ENCODE assay signal across 8 cellular contexts in genomic region chr12:13044002-13044858, GRCh38. TPM values are rescaled to one million over a fixed set of nuclear protein-coding genes. Genes with fewer than 3 reads are reported as not detected.
A peak's percentile ranks its signal among the peaks of the same experiment; 100 is the strongest.
DNase-seq lines count a peak whose midpoint lies in the region; ATAC-seq and TF ChIP-seq lines count a peak whose summit lies in the region.

Gene FAM234B, plus strand, starts transcription at chr12:13044381. Its CDS starts 23 bp downstream, at chr12:13044404.

- DNase-seq in Jurkat, Clone E6-1 (ENCODE audit: low read depth, low spot score), result peak; percentile 40
- DNase-seq in SK-MEL-5 (ENCODE audit: low read depth, low spot score) (peak; percentile 66), Right ventricle myocardium inferior (ENCODE audit: missing footprints) (peak; percentile 90), osteoblast (ENCODE audit: insufficient read length, low spot score, missing footprints) (peak; percentile 95), testis (peak; percentile 88)

- peaks cover 11% of the 10 kb centered on the region for H3K27me3 ChIP-seq in DOHH2 (ENCODE audit: control insufficient read depth, low read length)
- H3K27me3 ChIP-seq in osteoblast (ENCODE audit: insufficient read depth, low read length), result no peaks in the 10 kb centered on the region
- no peaks in the 10 kb centered on the region for H3K27me3 ChIP-seq in testis

- TF ChIP-seq CTCF in DOHH2 (IDR thresholded peaks at IDR 0.05; ENCODE audit: low read depth, low read length, poor library complexity, severe bottlenecking) (peak; percentile 31), osteoblast (IDR thresholded peaks at IDR 0.05; ENCODE audit: extremely low read depth, low read depth, low read length) (no peak), testis (IDR thresholded peaks at IDR 0.05) (no peak)

- no peak for TF ChIP-seq POLR2A in testis (IDR thresholded peaks at IDR 0.05)

- H3K4me2 ChIP-seq in DOHH2 (ENCODE audit: low read length), result peak within 1 kb of the TSS; percentile 94
- peak within 1 kb of the TSS; percentile 99 for H3K4me2 ChIP-seq in osteoblast (ENCODE audit: insufficient read depth, low read length)

- H3K4me3 Mint-ChIP-seq in activated naive CD4-positive, alpha-beta T cell treated with anti-CD3 and anti-CD28 coated beads, Interleukin-2, amount 50 U/mL, for 24 hours, result peak within 1 kb of the TSS; percentile 87

- ATAC-seq in GM21528 (IDR thresholded peaks at IDR 0.05; ENCODE audit: low FRiP score, unreplicated experiment) (peak; percentile 89), Right ventricle myocardium inferior (peak; percentile 98)

- WGBS in testis, 2 donors, result 3 to 4% methylated on average over 31 to 51 of the region's 71 CpGs

- no peaks in the 10 kb centered on the region for H3K9me3 Mint-ChIP-seq in activated naive CD4-positive, alpha-beta T cell treated with anti-CD3 and anti-CD28 coated beads, Interleukin-2, amount 50 U/mL, for 24 hours

- no peaks in the 10 kb centered on the region for H3F3A ChIP-seq in DOHH2 (ENCODE audit: control insufficient read depth, insufficient read depth)

- no peaks in the 10 kb centered on the region for H3K27me3 Mint-ChIP-seq in activated naive CD4-positive, alpha-beta T cell treated with anti-CD3 and anti-CD28 coated beads, Interleukin-2, amount 50 U/mL, for 24 hours

- H3K4me1 ChIP-seq in DOHH2 (ENCODE audit: control insufficient read depth, low read length), result peaks cover 12% of the 10 kb centered on the region
- peaks cover 16% of the 10 kb centered on the region for H3K4me1 ChIP-seq in osteoblast (ENCODE audit: insufficient read depth, low read length)
- H3K4me1 ChIP-seq in testis, result no peaks in the 10 kb centered on the region

- in situ Hi-C loops in SK-MEL-5 (cut with HindIII; ENCODE audit: low pct_unique_long_range_greater_than_20kb, low sequenced_read_pairs), result no loop called here

- no peaks in the 10 kb centered on the region for H3K9me2 ChIP-seq in DOHH2 (replicated peaks; ENCODE audit: control insufficient read depth, low read length)

- peaks cover 15% of the 10 kb centered on the region for H3K4me1 Mint-ChIP-seq in activated naive CD4-positive, alpha-beta T cell treated with anti-CD3 and anti-CD28 coated beads, Interleukin-2, amount 50 U/mL, for 24 hours

- no peaks in the 10 kb centered on the region for H3K36me3 ChIP-seq in DOHH2 (ENCODE audit: control insufficient read depth, low read length)
- no peaks in the 10 kb centered on the region for H3K36me3 ChIP-seq in osteoblast (ENCODE audit: insufficient read depth, low read length)
- H3K36me3 ChIP-seq in testis (ENCODE audit: low read depth, missing control alignments), result no peaks in the 10 kb centered on the region

- peak within 1 kb of the TSS; percentile 95 for H2AFZ ChIP-seq in osteoblast (ENCODE audit: low read length)

- H3K9me3 ChIP-seq in DOHH2 (ENCODE audit: control insufficient read depth, insufficient read depth, low read length) (no peaks in the 10 kb centered on the region), osteoblast (ENCODE audit: low read depth, low read length) (no peaks in the 10 kb centered on the region), testis (no peaks in the 10 kb centered on the region)

- intact Hi-C loops in Right ventricle myocardium inferior (cut with DNase I), result no loop called here
- intact Hi-C loops in testis (cut with DNase I; ENCODE audit: low total_unique reads), result no loop called here

- no peaks in the 10 kb centered on the region for H3K36me3 Mint-ChIP-seq in activated naive CD4-positive, alpha-beta T cell treated with anti-CD3 and anti-CD28 coated beads, Interleukin-2, amount 50 U/mL, for 24 hours

- H3K4me3 ChIP-seq in DOHH2 (ENCODE audit: low read length) (peak within 1 kb of the TSS; percentile 91), osteoblast (ENCODE audit: insufficient read depth, low read length) (peak within 1 kb of the TSS; percentile 90), testis (peak within 1 kb of the TSS; percentile 94 to 97)
- H3K4me3 ChIP-seq in Jurkat, Clone E6-1 (ENCODE audit: low read length), result peak within 1 kb of the TSS; percentile 81

- no peak within 1 kb of the TSS for H3K27ac ChIP-seq in DOHH2 (ENCODE audit: low read depth, low read length)
- peak within 1 kb of the TSS; percentile 14 for H3K27ac ChIP-seq in osteoblast (ENCODE audit: low read depth, low read length)
- peak within 1 kb of the TSS; percentile 40 to 73 for H3K27ac ChIP-seq in testis

- H3K27ac Mint-ChIP-seq in activated naive CD4-positive, alpha-beta T cell treated with anti-CD3 and anti-CD28 coated beads, Interleukin-2, amount 50 U/mL, for 24 hours, result peak within 1 kb of the TSS; percentile 81

- H4K20me1 ChIP-seq in DOHH2 (ENCODE audit: control insufficient read depth, insufficient read depth, low read depth, low read length), result no peaks in the 10 kb centered on the region
- H4K20me1 ChIP-seq in osteoblast (ENCODE audit: insufficient read depth, low read length), result no peaks in the 10 kb centered on the region

- no peaks in the 10 kb centered on the region for H3K79me2 ChIP-seq in DOHH2 (ENCODE audit: control insufficient read depth, low read length)
- H3K79me2 ChIP-seq in osteoblast (ENCODE audit: insufficient read depth, low read length), result peaks cover 5% of the 10 kb centered on the region

RNA-seq across cellular contexts. Expression of gene FAM234B, which starts in this region (rescaled TPM):
- polyA plus RNA-seq in Jurkat, Clone E6-1 (2012; ENCODE audit: insufficient read depth, insufficient read length), result 9.6 TPM
- 14.4 and 15.6 TPM in 2 replicates for total RNA-seq in SK-MEL-5 (2014; rRNA removed; shearing (Covaris generic))
- 11.0 and 16.2 TPM in 2 replicates for polyA plus RNA-seq in SK-MEL-5 (2015; cell fraction: cytosol; rRNA removed)
- polyA plus RNA-seq in SK-MEL-5 (2015; cell fraction: nucleus; rRNA removed), result 6.6 and 10.5 TPM in 2 replicates
- 2.4 TPM for total RNA-seq in Right ventricle myocardium inferior
- 3.3 and 5.6 TPM in 2 replicates for total RNA-seq in osteoblast
- 10 to 100 TPM; 11.0 to 13.2 TPM for total RNA-seq in testis
- 13.0 TPM for polyA plus RNA-seq in testis (ENCODE audit: insufficient read depth, low read depth, low replicate concordance)

Comparison
In these comparisons a context has a peak if more than half of its experiments do, and no peak if none do; other contexts are left out.
1. DNase-seq: peak in every context shown above with its lines; median percentile 95 in osteoblast; 90 in Right ventricle myocardium inferior; 88 in testis; 66 in SK-MEL-5; 40 in Jurkat, Clone E6-1.